In genomic region chr20:36439040-36439730, GRCh38 we compare ENCODE assay signal across 8 cellular contexts.
DNase-seq lines count a peak whose midpoint lies in the region; ATAC-seq and TF ChIP-seq lines count a peak whose summit lies in the region.

No MANE protein-coding gene starts in this region.

- H3K27me3 ChIP-seq in CD4-positive, CD25-positive, alpha-beta regulatory T cell (ENCODE audit: control insufficient read depth, insufficient read depth, low read length), result no peaks in the 10 kb centered on the region
- H3K27me3 ChIP-seq in upper lobe of left lung, result no peaks in the 10 kb centered on the region

- TF ChIP-seq CTCF in fibroblast of the aortic adventitia (IDR thresholded peaks at IDR 0.05; ENCODE audit: insufficient read depth, low read length) (peak; percentile 88), upper lobe of left lung (IDR thresholded peaks at IDR 0.05) (peak; percentile 80 to 90 (median 88))

- H3K27me3 Mint-ChIP-seq in CD4-positive, CD25-positive, alpha-beta regulatory T cell, result peaks cover 6% of the 10 kb centered on the region
- H3K27me3 Mint-ChIP-seq in activated T-helper 1 cell treated with anti-CD3 and anti-CD28 coated beads, Interleukin-12 subunit alpha, Interleukin-12 subunit beta, Interleukin-2, Interleukin-4 antibody, amounts not matched to agents 30 ng/mL and 10 ng/mL and 1 ng/mL, durations not matched to agents 14 hours and 24 hours and 36 hours (ENCODE audit: insufficient read depth), result peaks cover 10% of the 10 kb centered on the region

- peaks cover 3% of the 10 kb centered on the region for H3K4me1 ChIP-seq in CD4-positive, CD25-positive, alpha-beta regulatory T cell (ENCODE audit: control insufficient read depth, insufficient read depth, low read length, poor library complexity, severe bottlenecking)
- peaks cover 0 to 10% (median 7%) of the 10 kb centered on the region in 4 donors for H3K4me1 ChIP-seq in upper lobe of left lung

- DNase-seq in CD4-positive, CD25-positive, alpha-beta regulatory T cell, result peak; percentile 29 to 56 (median 38)
- DNase-seq in activated T-helper 1 cell treated with anti-CD3 and anti-CD28 coated beads, Interleukin-12 subunit alpha, Interleukin-12 subunit beta, Interleukin-2, Interleukin-4 antibody, amounts not matched to agents 30 ng/mL and 10 ng/mL and 1 ng/mL, durations not matched to agents 14 hours and 24 hours and 36 hours (ENCODE audit: low spot score), result peak; percentile 54
- DNase-seq in fibroblast of the aortic adventitia (ENCODE audit: low read depth) (peak; percentile 59), occipital lobe (lab: John Stamatoyannopoulos, UW) (peak; percentile 21), upper lobe of left lung (peak; percentile 72 to 94)

- peaks cover 0 to 5% (median under 1%) of the 10 kb centered on the region in 4 donors for H3K4me1 Mint-ChIP-seq in CD4-positive, CD25-positive, alpha-beta regulatory T cell
- H3K4me1 Mint-ChIP-seq in activated T-helper 1 cell treated with anti-CD3 and anti-CD28 coated beads, Interleukin-12 subunit alpha, Interleukin-12 subunit beta, Interleukin-2, Interleukin-4 antibody, amounts not matched to agents 30 ng/mL and 10 ng/mL and 1 ng/mL, durations not matched to agents 14 hours and 24 hours and 36 hours (ENCODE audit: low read depth), result peaks cover 4% of the 10 kb centered on the region

- ATAC-seq in CD4-positive, CD25-positive, alpha-beta regulatory T cell (ENCODE audit: low read depth in 2 of 2), result peak in 1 of 2 donors; percentile 40
- ATAC-seq in HG02885 (IDR thresholded peaks at IDR 0.05; ENCODE audit: poor library complexity, unreplicated experiment) (peak; percentile 37), upper lobe of left lung (ENCODE audit: low FRiP score in 2 of 2) (peak; percentile 34 to 62), HG02798 (IDR thresholded peaks at IDR 0.05; ENCODE audit: poor library complexity, unreplicated experiment) (no peak)

- TF ChIP-seq POLR2A in upper lobe of left lung (IDR thresholded peaks at IDR 0.05), result no peak

- TF ChIP-seq EP300 in upper lobe of left lung (IDR thresholded peaks at IDR 0.05), result no peak

- peak overlapping the region in 1 of 4 donors; percentile 78 for H3K4me3 Mint-ChIP-seq in CD4-positive, CD25-positive, alpha-beta regulatory T cell
- H3K4me3 Mint-ChIP-seq in activated T-helper 1 cell treated with anti-CD3 and anti-CD28 coated beads, Interleukin-12 subunit alpha, Interleukin-12 subunit beta, Interleukin-2, Interleukin-4 antibody, amounts not matched to agents 30 ng/mL and 10 ng/mL and 1 ng/mL, durations not matched to agents 14 hours and 24 hours and 36 hours, result no peak overlapping the region

- H3K36me3 ChIP-seq in CD4-positive, CD25-positive, alpha-beta regulatory T cell (ENCODE audit: control insufficient read depth, insufficient read depth, low read length), result no peaks in the 10 kb centered on the region
- no peaks in the 10 kb centered on the region for H3K36me3 ChIP-seq in upper lobe of left lung

- 33 to 38% methylated on average over 7 to 9 of the region's 9 CpGs for WGBS in upper lobe of left lung, 2 donors

- H3K9me3 Mint-ChIP-seq in CD4-positive, CD25-positive, alpha-beta regulatory T cell, result no peaks in the 10 kb centered on the region
- no peaks in the 10 kb centered on the region for H3K9me3 Mint-ChIP-seq in activated T-helper 1 cell treated with anti-CD3 and anti-CD28 coated beads, Interleukin-12 subunit alpha, Interleukin-12 subunit beta, Interleukin-2, Interleukin-4 antibody, amounts not matched to agents 30 ng/mL and 10 ng/mL and 1 ng/mL, durations not matched to agents 14 hours and 24 hours and 36 hours

- H3K27ac ChIP-seq in CD4-positive, CD25-positive, alpha-beta regulatory T cell (ENCODE audit: insufficient read depth, low read length, poor library complexity, severe bottlenecking), result no peak overlapping the region
- no peak overlapping the region for H3K27ac ChIP-seq in upper lobe of left lung

- intact Hi-C loops in activated T-helper 1 cell treated with anti-CD3 and anti-CD28 coated beads, Interleukin-12 subunit alpha, Interleukin-12 subunit beta, Interleukin-2, Interleukin-4 antibody, amounts not matched to agents 30 ng/mL and 10 ng/mL and 1 ng/mL, durations not matched to agents 14 hours and 24 hours and 36 hours (cut with micrococcal nuclease), result loop anchor here (1.0 kb wide), 5 partner anchors 166 to 448 kb away; no protein-coding TSS in a partner anchor

- H3K27ac Mint-ChIP-seq in CD4-positive, CD25-positive, alpha-beta regulatory T cell, result peak overlapping the region in 1 of 3 donors; percentile 45
- H3K27ac Mint-ChIP-seq in activated T-helper 1 cell treated with anti-CD3 and anti-CD28 coated beads, Interleukin-12 subunit alpha, Interleukin-12 subunit beta, Interleukin-2, Interleukin-4 antibody, amounts not matched to agents 30 ng/mL and 10 ng/mL and 1 ng/mL, durations not matched to agents 14 hours and 24 hours and 36 hours, result no peak overlapping the region

- H3K36me3 Mint-ChIP-seq in CD4-positive, CD25-positive, alpha-beta regulatory T cell, result no peaks in the 10 kb centered on the region
- H3K36me3 Mint-ChIP-seq in activated T-helper 1 cell treated with anti-CD3 and anti-CD28 coated beads, Interleukin-12 subunit alpha, Interleukin-12 subunit beta, Interleukin-2, Interleukin-4 antibody, amounts not matched to agents 30 ng/mL and 10 ng/mL and 1 ng/mL, durations not matched to agents 14 hours and 24 hours and 36 hours (ENCODE audit: low read depth), result no peaks in the 10 kb centered on the region

- H3K4me3 ChIP-seq in CD4-positive, CD25-positive, alpha-beta regulatory T cell (ENCODE audit: low read depth, low read length), result no peak overlapping the region
- H3K4me3 ChIP-seq in fibroblast of the aortic adventitia (ENCODE audit: low read depth, low read length), result no peak overlapping the region
- H3K4me3 ChIP-seq in upper lobe of left lung, result no peak overlapping the region

- H3K9me3 ChIP-seq in CD4-positive, CD25-positive, alpha-beta regulatory T cell (ENCODE audit: control insufficient read depth in 2 of 2, low read length in 2 of 2), result no peaks in the 10 kb centered on the region
- no peaks in the 10 kb centered on the region for H3K9me3 ChIP-seq in upper lobe of left lung

TF ChIP-seq in PFSK-1, 5 proteins besides CTCF, POLR2A, EP300 and RAD21:
- TF ChIP-seq REST (IDR thresholded peaks at IDR 0.05; ENCODE audit: insufficient read depth in 1 of 2, low read depth in 2 of 2, low read length in 2 of 2) (peak; percentile 59 to 63; a peak in 1 of 4 replicates), POLR2AphosphoS5 (IDR thresholded peaks at IDR 0.05; ENCODE audit: low read depth, low read length) (no peak), TAF1 (IDR thresholded peaks at IDR 0.05; ENCODE audit: borderline replicate concordance, insufficient read depth, low read length) (no peak), SIN3A (IDR thresholded peaks at IDR 0.05; ENCODE audit: borderline replicate concordance, insufficient read depth, low read length) (no peak), FOXP2 (optimal IDR thresholded peaks at IDR 0.05; ENCODE audit: borderline replicate concordance, extremely low read depth, extremely low read length, insufficient read depth) (no peak)

Comparison
In these comparisons a context has a peak if more than half of its experiments do, and no peak if none do; other contexts are left out.
1. DNase-seq: peak in every context shown above with its lines; median percentile 83 in upper lobe of left lung; 59 in fibroblast of the aortic adventitia; 54 in activated T-helper 1 cell treated with anti-CD3 and anti-CD28 coated beads, Interleukin-12 subunit alpha, Interleukin-12 subunit beta, Interleukin-2, Interleukin-4 antibody, amounts not matched to agents 30 ng/mL and 10 ng/mL and 1 ng/mL, durations not matched to agents 14 hours and 24 hours and 36 hours; 38 in CD4-positive, CD25-positive, alpha-beta regulatory T cell; 21 in occipital lobe.